ENCODE assay signal across 25 cellular contexts in genomic region chr19:31616031-31616430, GRCh38.
"Had no signal": no experiment of that assay in that cellular context is flagged by ENCODE, and none has a peak within 500 bp of the region (broad histone marks: within the 10 kb centered on the region; RNA-seq: fewer than 3 reads in every experiment).

No MANE protein-coding gene starts in this region.

- H3K9me3 ChIP-seq: esophagus squamous epithelium, mucosa of descending colon, prostate gland, sigmoid colon, thoracic aorta, tibial nerve, upper lobe of left lung, uterus had no signal

- H2AFZ ChIP-seq: neural progenitor cell had no signal

- H3K27me3 ChIP-seq: esophagus squamous epithelium, neural progenitor cell, sigmoid colon, spleen, tibial nerve, upper lobe of left lung, uterus had no signal

- FAIRE-seq: endometrium, frontal cortex, keratinocyte had no signal

- H3K4me3 ChIP-seq: esophagus squamous epithelium, lung, mucosa of descending colon, neural progenitor cell, prostate gland, sigmoid colon, spleen, thoracic aorta, tibial nerve, upper lobe of left lung, uterus had no signal

- DNase-seq: cortex of kidney; effector memory CD8-positive, alpha-beta T cell; erythroblast; esophagus squamous epithelium; immature natural killer cell; mesenchymal stem cell; mucosa of descending colon; naive B cell; right cardiac atrium; sigmoid colon; spleen; stimulated activated CD4-positive, alpha-beta T cell treated with anti-CD3 and anti-CD28 coated beads, Interleukin-4, amount 100 ng/mL, for 4 hours; upper lobe of left lung; uterus had no signal

- ATAC-seq: effector memory CD8-positive, alpha-beta T cell; left lobe of liver; mucosa of descending colon; natural killer cell treated with Interleukin-12 subunit alpha and Interleukin-12 subunit beta and Interleukin-15 and Interleukin-18, amount 100 ng/mL, for 72 hours; right cardiac atrium; stimulated activated memory B cell treated with anti-CD40 and anti-IgM and Interleukin-4, amounts not matched to agents 10 μg/mL and 1 μg/mL and 100 μg/mL, for 72 hours had no signal

- H3K27ac ChIP-seq: esophagus squamous epithelium, neural progenitor cell, prostate gland, sigmoid colon, spleen, thoracic aorta, tibial nerve, upper lobe of left lung, uterus had no signal

- H3K4me2 ChIP-seq: neural progenitor cell had no signal

- H3K9ac ChIP-seq: neural progenitor cell had no signal

- H3K36me3 ChIP-seq: esophagus squamous epithelium, neural progenitor cell, prostate gland, sigmoid colon, spleen, thoracic aorta, tibial nerve, upper lobe of left lung, uterus had no signal

- H3K4me1 ChIP-seq: neural progenitor cell, prostate gland, spleen, tibial nerve, upper lobe of left lung, uterus had no signal
